13 cellular contexts compared by ENCODE assay signal in the genomic region with DNA sequence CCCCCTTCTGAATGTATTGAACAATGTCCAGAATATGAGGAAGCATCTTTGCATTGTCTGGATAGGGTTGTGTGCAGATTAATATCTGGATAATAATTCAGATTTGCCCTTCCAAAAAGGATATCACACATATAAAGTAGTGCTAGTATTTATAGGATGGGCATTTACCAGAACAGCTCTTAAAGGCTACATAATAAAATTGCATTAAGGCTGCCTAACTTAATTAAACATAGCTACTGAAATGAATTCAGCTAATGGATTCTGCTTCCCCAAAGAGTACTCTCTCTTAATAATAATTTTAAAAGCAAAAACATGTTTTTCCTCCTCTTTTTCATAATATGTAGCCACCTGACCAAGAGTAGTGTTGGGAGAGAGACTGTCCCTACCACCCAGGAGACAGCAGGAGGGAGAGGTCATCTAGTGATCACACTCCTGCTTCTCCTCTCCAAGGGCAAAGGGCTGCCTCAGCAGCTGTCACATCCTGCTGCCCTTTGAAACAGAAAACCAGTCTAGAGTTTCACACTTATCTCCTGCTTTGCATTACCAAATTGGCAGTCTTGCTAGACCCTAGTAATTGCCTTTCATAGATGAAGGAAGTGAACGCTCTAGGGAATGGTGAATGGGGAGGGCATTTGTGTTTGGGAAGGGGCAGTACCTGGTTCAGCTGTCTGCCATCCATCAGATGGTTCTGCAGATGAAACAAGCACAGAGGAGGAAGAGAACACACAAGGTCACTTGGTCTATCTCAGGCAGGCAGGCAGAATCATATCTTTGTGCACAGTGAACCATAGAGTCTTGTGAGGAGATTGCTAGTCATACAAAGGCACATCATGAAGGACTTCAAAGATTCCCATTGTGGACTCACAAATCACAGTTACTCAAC. TPM values are rescaled to one million over a fixed set of nuclear protein-coding genes. Genes with fewer than 3 reads are reported as not detected.
A peak's percentile ranks its signal among the peaks of the same experiment; 100 is the strongest.
DNase-seq lines count a peak whose midpoint lies in the region; ATAC-seq, FAIRE-seq and TF ChIP-seq lines count a peak whose summit lies in the region.
"Had no signal": no experiment of that assay in that cellular context is flagged by ENCODE, and none has a peak within 500 bp of the region (broad histone marks: within the 10 kb centered on the region; RNA-seq: fewer than 3 reads in every experiment).

No MANE protein-coding gene starts in this region.

- no peaks in the 10 kb centered on the region for H3K4me1 Mint-ChIP-seq in stimulated activated naive CD8-positive, alpha-beta T cell treated with anti-CD3 and anti-CD28 coated beads, Interleukin-15, amount 100 ng/mL, for 72 hours
- peaks cover 4% of the 10 kb centered on the region for H3K4me1 Mint-ChIP-seq in endodermal cell
- H3K4me1 Mint-ChIP-seq: activated B cell treated with CpG ODN at 0.5 μM for 24 hours had no signal

- DNase-seq in stimulated activated naive CD8-positive, alpha-beta T cell treated with anti-CD3 and anti-CD28 coated beads, Interleukin-15, Interleukin-2, amounts not matched to agents 100 U/mL and 50 U/mL, for 24 hours = no peak
- no peak for DNase-seq in stimulated activated naive CD8-positive, alpha-beta T cell treated with anti-CD3 and anti-CD28 coated beads, Interleukin-15, amount 100 ng/mL, for 72 hours
- DNase-seq in NCI-H510A treated with DMSO at 0.1 percent for 48 hours (lab: John Stamatoyannopoulos, UW) = peak; percentile 74
- DNase-seq in endodermal cell = peak; percentile 44
- DNase-seq in GM20000 (ENCODE audit: low spot score) = no peak
- no peak for DNase-seq in GM19239 (ENCODE audit: insufficient read length, low spot score)
- DNase-seq: activated B cell treated with CpG ODN at 0.5 μM for 24 hours, erythroblast, NCI-H187 treated with DMSO at 0.1 percent for 48 hours had no signal

- no peak overlapping the region for H3K9ac ChIP-seq in endodermal cell (ENCODE audit: extremely low read depth, low read length, poor library complexity, severe bottlenecking)

- TF ChIP-seq CTCF in endodermal cell (conservative IDR thresholded peaks at IDR 0.05) (no peak), GM20000 (IDR thresholded peaks at IDR 0.05; ENCODE audit: extremely low read depth, missing control alignments) (no peak)

- no peaks in the 10 kb centered on the region for H3K4me1 ChIP-seq in endodermal cell (ENCODE audit: control insufficient read depth, insufficient read depth, low read length)
- H3K4me1 ChIP-seq: right atrium auricular region, tibial nerve had no signal

- no peak overlapping the region for H3K4me3 Mint-ChIP-seq in stimulated activated naive CD8-positive, alpha-beta T cell treated with anti-CD3 and anti-CD28 coated beads, Interleukin-15, amount 100 ng/mL, for 72 hours
- H3K4me3 Mint-ChIP-seq in endodermal cell = no peak overlapping the region
- H3K4me3 Mint-ChIP-seq: activated B cell treated with CpG ODN at 0.5 μM for 24 hours had no signal

- H3K27me3 Mint-ChIP-seq in stimulated activated naive CD8-positive, alpha-beta T cell treated with anti-CD3 and anti-CD28 coated beads, Interleukin-15, amount 100 ng/mL, for 72 hours = peaks cover 14% of the 10 kb centered on the region
- no peaks in the 10 kb centered on the region for H3K27me3 Mint-ChIP-seq in endodermal cell (ENCODE audit: insufficient read depth)

- 85 to 100% methylated on average over 1 of the region's 1 CpG for WGBS in endodermal cell (ENCODE audit: insufficient coverage in 1 of 2, insufficient read length in 1 of 2), 2 experiments

- H3K36me3 Mint-ChIP-seq in endodermal cell (ENCODE audit: low read depth) = no peaks in the 10 kb centered on the region

- no peaks in the 10 kb centered on the region for H3K9me3 Mint-ChIP-seq in stimulated activated naive CD8-positive, alpha-beta T cell treated with anti-CD3 and anti-CD28 coated beads, Interleukin-15, amount 100 ng/mL, for 72 hours
- no peaks in the 10 kb centered on the region for H3K9me3 Mint-ChIP-seq in endodermal cell
- H3K9me3 Mint-ChIP-seq: activated B cell treated with CpG ODN at 0.5 μM for 24 hours had no signal

- no peak for FAIRE-seq in GM19239 (lab: Jason Lieb, UNC)

- H3K27ac ChIP-seq in endodermal cell (ENCODE audit: low read depth, low read length) = no peak overlapping the region
- H3K27ac ChIP-seq: right atrium auricular region, tibial nerve had no signal

- H3K9me3 ChIP-seq in endodermal cell (ENCODE audit: control insufficient read depth, low read length) = no peaks in the 10 kb centered on the region
- H3K9me3 ChIP-seq: right atrium auricular region, tibial nerve had no signal

- no peaks in the 10 kb centered on the region for H3K36me3 ChIP-seq in endodermal cell (ENCODE audit: control insufficient read depth, insufficient read depth, low read length)
- H3K36me3 ChIP-seq: right atrium auricular region, tibial nerve had no signal

- no peak overlapping the region for H3K27ac Mint-ChIP-seq in stimulated activated naive CD8-positive, alpha-beta T cell treated with anti-CD3 and anti-CD28 coated beads, Interleukin-15, amount 100 ng/mL, for 72 hours
- peak overlapping the region; percentile 18 for H3K27ac Mint-ChIP-seq in endodermal cell
- H3K27ac Mint-ChIP-seq: activated B cell treated with CpG ODN at 0.5 μM for 24 hours had no signal

- peak; percentile 36 for ATAC-seq in stimulated activated naive CD8-positive, alpha-beta T cell treated with anti-CD3 and anti-CD28 coated beads, Interleukin-15, Interleukin-2, amounts not matched to agents 100 U/mL and 50 U/mL, for 24 hours
- no peak for ATAC-seq in stimulated activated naive CD8-positive, alpha-beta T cell treated with anti-CD3 and anti-CD28 coated beads, Interleukin-15, amount 100 ng/mL, for 72 hours
- no peak for ATAC-seq in HG03460 (IDR thresholded peaks at IDR 0.05; ENCODE audit: unreplicated experiment)
- no peak for ATAC-seq in GM21360 (IDR thresholded peaks at IDR 0.05; ENCODE audit: unreplicated experiment)

- H3K27me3 ChIP-seq in endodermal cell (ENCODE audit: control insufficient read depth, insufficient read depth, low read length, poor library complexity, severe bottlenecking) = no peaks in the 10 kb centered on the region
- H3K27me3 ChIP-seq: right atrium auricular region, tibial nerve had no signal

- no peak overlapping the region for H3K4me3 ChIP-seq in endodermal cell (ENCODE audit: low read length)
- H3K4me3 ChIP-seq: right atrium auricular region, tibial nerve had no signal

RNA-seq across cellular contexts. Expression of a gene that starts 29.4 kb away (rescaled TPM):
- total RNA-seq in endodermal cell = 10 to 100 TPM; 16.3 to 22.8 TPM
- polyA plus RNA-seq in endodermal cell (2013, experiment 1 of 2) = 20.5 TPM
- 20.8 TPM for polyA plus RNA-seq in endodermal cell (2013, experiment 2 of 2)

Comparison
In these comparisons a context has a peak if more than half of its experiments do, and no peak if none do; other contexts are left out.
1. DNase-seq: peak in NCI-H510A treated with DMSO at 0.1 percent for 48 hours (single experiment) and endodermal cell (single experiment); none in stimulated activated naive CD8-positive, alpha-beta T cell treated with anti-CD3 and anti-CD28 coated beads, Interleukin-15, Interleukin-2, amounts not matched to agents 100 U/mL and 50 U/mL, for 24 hours (single experiment), stimulated activated naive CD8-positive, alpha-beta T cell treated with anti-CD3 and anti-CD28 coated beads, Interleukin-15, amount 100 ng/mL, for 72 hours (0 of 2), GM20000 (single experiment) and GM19239 (single experiment).